In the genomic region with DNA sequence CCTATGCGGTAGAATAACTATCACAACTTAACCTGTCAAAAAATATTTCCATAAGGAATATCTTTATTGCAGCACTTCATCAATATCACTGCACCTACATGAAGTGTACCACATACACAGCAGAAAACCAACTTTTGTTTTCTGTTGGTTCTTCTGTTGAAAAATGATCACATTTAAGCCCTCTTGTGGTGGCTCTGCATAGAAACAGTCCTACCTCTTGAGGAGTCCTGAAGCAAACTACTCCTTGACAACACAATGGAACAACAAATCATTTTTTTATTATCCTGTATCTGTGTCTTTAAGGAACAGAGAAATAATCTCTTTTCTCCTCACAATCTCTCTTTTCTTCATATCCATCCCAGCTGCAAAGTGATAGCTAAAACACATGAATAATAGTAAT, we compare ENCODE assay signal across 9 cellular contexts. TPM values are rescaled to one million over a fixed set of nuclear protein-coding genes. Genes with fewer than 3 reads are reported as not detected.
DNase-seq lines count a peak whose midpoint lies in the region; ATAC-seq and TF ChIP-seq lines count a peak whose summit lies in the region.
"Had no signal": no experiment of that assay in that cellular context is flagged by ENCODE, and none has a peak within 500 bp of the region (broad histone marks: within the 10 kb centered on the region; RNA-seq: fewer than 3 reads in every experiment).

No MANE protein-coding gene starts in this region.

- H3K4me1 Mint-ChIP-seq in CD8-positive, alpha-beta memory T cell = no peaks in the 10 kb centered on the region

- H2AFZ ChIP-seq in OCI-LY7 (ENCODE audit: low read length) = no peak overlapping the region

- no peak overlapping the region for H3K4me2 ChIP-seq in OCI-LY7 (ENCODE audit: low read length)

- no peaks in the 10 kb centered on the region for H4K20me1 ChIP-seq in OCI-LY7 (ENCODE audit: insufficient read depth, low read length)

- TF ChIP-seq CTCF in AG10803 (conservative IDR thresholded peaks at IDR 0.05; ENCODE audit: low read length) (peak; percentile 41), GM20000 (IDR thresholded peaks at IDR 0.05; ENCODE audit: extremely low read depth, missing control alignments) (peak; percentile 1), OCI-LY7 (conservative IDR thresholded peaks at IDR 0.05; ENCODE audit: low read length) (peak; percentile 63), fibroblast of villous mesenchyme (IDR thresholded peaks at IDR 0.05; ENCODE audit: insufficient read depth, low read depth, low read length) (peak; percentile 38)

- CTCF ChIA-PET in OCI-LY7 (lab: Charles Lee; ENCODE audit: unreplicated experiment) = no interaction called here
- CTCF ChIA-PET in CD8-positive, alpha-beta memory T cell (lab: Charles Lee) = no interaction called here

- no peaks in the 10 kb centered on the region for H3K27me3 ChIP-seq in CD8-positive, alpha-beta memory T cell (ENCODE audit: insufficient read depth, low read length, poor library complexity, severe bottlenecking)

- BruUV-seq in OCI-LY7 (replicated peaks; lab: Mats Ljungman, UMichigan) = no TSS peak

- DNase-seq in AG10803 (ENCODE audit: low read depth) (peak; percentile 4), GM20000 (ENCODE audit: low spot score) (peak; percentile 25), OCI-LY7 (ENCODE audit: low spot score) (peak; percentile 15), fibroblast of villous mesenchyme (ENCODE audit: low read depth) (peak; percentile 15), NOMO-1 treated with dmso at 0.1 percent for 144 hours (lab: John Stamatoyannopoulos, UW; ENCODE audit: unreplicated experiment) (no peak), inferior parietal cortex (ENCODE audit: extremely low spot score) (no peak)
- no peak for DNase-seq in CD8-positive, alpha-beta memory T cell

- no peaks in the 10 kb centered on the region for H3K9me2 ChIP-seq in OCI-LY7 (ENCODE audit: insufficient read depth, low read length)

- no peaks in the 10 kb centered on the region for H3K36me3 Mint-ChIP-seq in CD8-positive, alpha-beta memory T cell

- intact Hi-C loops in OCI-LY7 (cut with micrococcal nuclease; ENCODE audit: unreplicated experiment) = no loop called here

- no peaks in the 10 kb centered on the region for H3K4me1 ChIP-seq in OCI-LY7 (ENCODE audit: insufficient read depth, low read length, poor library complexity, severe bottlenecking)
- no peaks in the 10 kb centered on the region for H3K4me1 ChIP-seq in CD8-positive, alpha-beta memory T cell (ENCODE audit: insufficient read depth, low read length)

- no peak overlapping the region for H3K4me3 Mint-ChIP-seq in CD8-positive, alpha-beta memory T cell
- H3K4me3 Mint-ChIP-seq: stimulated activated naive CD8-positive, alpha-beta T cell treated with anti-CD3 and anti-CD28 coated beads, Interleukin-15, Interleukin-2, amounts not matched to agents 100 ng/mL and 50 ng/mL, for 24 hours had no signal

- peaks cover 0 to 3% (median 0%) of the 10 kb centered on the region in 5 donors for H3K9me3 Mint-ChIP-seq in CD8-positive, alpha-beta memory T cell
- H3K9me3 Mint-ChIP-seq: stimulated activated naive CD8-positive, alpha-beta T cell treated with anti-CD3 and anti-CD28 coated beads, Interleukin-15, Interleukin-2, amounts not matched to agents 100 ng/mL and 50 ng/mL, for 24 hours had no signal

- no peak for ATAC-seq in activated CD4-positive, CD25-positive, alpha-beta regulatory T cell treated with anti-CD3 and anti-CD28 coated beads, Interleukin-2, amount 50 U/mL, for 24 hours

- no peaks in the 10 kb centered on the region for H3K79me2 ChIP-seq in OCI-LY7 (ENCODE audit: insufficient read depth, low read depth, low read length)

- H3K4me3 ChIP-seq in AG10803 (ENCODE audit: low read length) (no peak overlapping the region), OCI-LY7 (ENCODE audit: low read depth, low read length, poor library complexity, severe bottlenecking) (no peak overlapping the region), fibroblast of villous mesenchyme (ENCODE audit: low read depth, low read length) (no peak overlapping the region)
- no peak overlapping the region for H3K4me3 ChIP-seq in CD8-positive, alpha-beta memory T cell (ENCODE audit: low read length)

- no peak overlapping the region for H3K27ac ChIP-seq in OCI-LY7 (ENCODE audit: low read depth, low read length, poor library complexity, severe bottlenecking)
- no peak overlapping the region for H3K27ac ChIP-seq in CD8-positive, alpha-beta memory T cell (ENCODE audit: low read depth, low read length)

- POLR2A ChIA-PET in OCI-LY7 (lab: Charles Lee) = no interaction called here
- POLR2A ChIA-PET in CD8-positive, alpha-beta memory T cell (lab: Charles Lee) = no interaction called here

- no peaks in the 10 kb centered on the region for H3K27me3 Mint-ChIP-seq in CD8-positive, alpha-beta memory T cell
- H3K27me3 Mint-ChIP-seq: stimulated activated naive CD8-positive, alpha-beta T cell treated with anti-CD3 and anti-CD28 coated beads, Interleukin-15, Interleukin-2, amounts not matched to agents 100 ng/mL and 50 ng/mL, for 24 hours had no signal

- H3K27ac Mint-ChIP-seq in CD8-positive, alpha-beta memory T cell = no peak overlapping the region
- H3K27ac Mint-ChIP-seq: stimulated activated naive CD8-positive, alpha-beta T cell treated with anti-CD3 and anti-CD28 coated beads, Interleukin-15, Interleukin-2, amounts not matched to agents 100 ng/mL and 50 ng/mL, for 24 hours had no signal

- H3K36me3 ChIP-seq in OCI-LY7 (ENCODE audit: insufficient read depth, low read length) = no peaks in the 10 kb centered on the region
- no peaks in the 10 kb centered on the region for H3K36me3 ChIP-seq in CD8-positive, alpha-beta memory T cell (ENCODE audit: insufficient read depth, low read length)

- no peaks in the 10 kb centered on the region for H3K9me3 ChIP-seq in OCI-LY7 (ENCODE audit: low read length)
- no peaks in the 10 kb centered on the region for H3K9me3 ChIP-seq in CD8-positive, alpha-beta memory T cell (ENCODE audit: low read length)

RNA-seq across cellular contexts. Expression of a gene that starts 39.8 kb away (rescaled TPM):
- total RNA-seq in OCI-LY7 (2014; rRNA removed; shearing (Covaris generic)) = not detected in 2 replicates
- total RNA-seq in OCI-LY7 (2022) (not detected in 2 replicates), fibroblast of villous mesenchyme (not detected in 2 replicates)
- total RNA-seq in CD8-positive, alpha-beta memory T cell = not detected
- polyA plus RNA-seq in CD8-positive, alpha-beta memory T cell = not detected

Comparison
In these comparisons a context has a peak if more than half of its experiments do, and no peak if none do; other contexts are left out.
1. DNase-seq: peak in AG10803 (single experiment), GM20000 (single experiment), OCI-LY7 (single experiment) and fibroblast of villous mesenchyme (single experiment); none in NOMO-1 treated with dmso at 0.1 percent for 144 hours (single experiment), CD8-positive, alpha-beta memory T cell (0 of 5) and inferior parietal cortex (single experiment).
2. CTCF ChIP-seq: peak in every context shown above with its lines; median percentile 63 in OCI-LY7; 41 in AG10803; 38 in fibroblast of villous mesenchyme; 1 in GM20000.